ENCODE assay signal across 21 cellular contexts in genomic region chr3:84165278-84165677, GRCh38.
DNase-seq lines count a peak whose midpoint lies in the region; ATAC-seq and TF ChIP-seq lines count a peak whose summit lies in the region.
"Had no signal": no experiment of that assay in that cellular context is flagged by ENCODE, and none has a peak within 500 bp of the region (broad histone marks: within the 10 kb centered on the region; RNA-seq: fewer than 3 reads in every experiment).

No MANE protein-coding gene starts in this region.

- in situ Hi-C loops in astrocyte of the spinal cord (cut with HindIII; ENCODE audit: low sequenced_read_pairs), result no loop called here

- peaks cover 20% of the 10 kb centered on the region for H3K9me3 Mint-ChIP-seq in activated CD4-positive, alpha-beta T cell treated with anti-CD3 and anti-CD28 coated beads, Interleukin-2, amount 10 ng/mL, durations not matched to agents 7 days and 5 days
- peaks cover 29% of the 10 kb centered on the region for H3K9me3 Mint-ChIP-seq in natural killer cell treated with Interleukin-12 subunit alpha and Interleukin-12 subunit beta and Interleukin-15 and Interleukin-18, amount 100 ng/mL, for 72 hours

- no peak overlapping the region for H3K4me3 Mint-ChIP-seq in activated CD4-positive, alpha-beta T cell treated with anti-CD3 and anti-CD28 coated beads, Interleukin-2, amount 10 ng/mL, durations not matched to agents 7 days and 5 days
- H3K4me3 Mint-ChIP-seq in natural killer cell treated with Interleukin-12 subunit alpha and Interleukin-12 subunit beta and Interleukin-15 and Interleukin-18, amount 100 ng/mL, for 72 hours, result no peak overlapping the region
- H3K4me3 Mint-ChIP-seq: CD4-positive, CD25-positive, alpha-beta regulatory T cell; IgD-negative memory B cell had no signal

- H3K36me3 Mint-ChIP-seq in activated CD4-positive, alpha-beta T cell treated with anti-CD3 and anti-CD28 coated beads, Interleukin-2, amount 10 ng/mL, durations not matched to agents 7 days and 5 days (ENCODE audit: low read depth), result no peaks in the 10 kb centered on the region
- peaks cover 5% of the 10 kb centered on the region for H3K36me3 Mint-ChIP-seq in natural killer cell treated with Interleukin-12 subunit alpha and Interleukin-12 subunit beta and Interleukin-15 and Interleukin-18, amount 100 ng/mL, for 72 hours
- H3K36me3 Mint-ChIP-seq: CD4-positive, CD25-positive, alpha-beta regulatory T cell; IgD-negative memory B cell had no signal

- H3K4me1 Mint-ChIP-seq in activated CD4-positive, alpha-beta T cell treated with anti-CD3 and anti-CD28 coated beads, Interleukin-2, amount 10 ng/mL, durations not matched to agents 7 days and 5 days, result no peaks in the 10 kb centered on the region
- no peaks in the 10 kb centered on the region for H3K4me1 Mint-ChIP-seq in natural killer cell treated with Interleukin-12 subunit alpha and Interleukin-12 subunit beta and Interleukin-15 and Interleukin-18, amount 100 ng/mL, for 72 hours (ENCODE audit: low read depth in 2 of 2)
- H3K4me1 Mint-ChIP-seq: CD4-positive, CD25-positive, alpha-beta regulatory T cell; IgD-negative memory B cell had no signal

- TF ChIP-seq CTCF in astrocyte of the spinal cord (IDR thresholded peaks at IDR 0.05; ENCODE audit: low read depth, low read length), result no peak

- H3K27me3 Mint-ChIP-seq in activated CD4-positive, alpha-beta T cell treated with anti-CD3 and anti-CD28 coated beads, Interleukin-2, amount 10 ng/mL, durations not matched to agents 7 days and 5 days, result no peaks in the 10 kb centered on the region
- H3K27me3 Mint-ChIP-seq in natural killer cell treated with Interleukin-12 subunit alpha and Interleukin-12 subunit beta and Interleukin-15 and Interleukin-18, amount 100 ng/mL, for 72 hours, result no peaks in the 10 kb centered on the region
- H3K27me3 Mint-ChIP-seq: CD4-positive, CD25-positive, alpha-beta regulatory T cell; IgD-negative memory B cell had no signal

- H3K4me3 ChIP-seq in astrocyte of the spinal cord (ENCODE audit: low read depth, low read length), result no peak overlapping the region
- H3K4me3 ChIP-seq: BLaER1, GM23248, Peyer's patch had no signal

- DNase-seq in A172 (ENCODE audit: low spot score) (peak; percentile 10), HT1080 (ENCODE audit: low read depth) (peak; percentile 3), astrocyte of the spinal cord (ENCODE audit: low read depth, low spot score) (peak; percentile 24), iris pigment epithelial cell (ENCODE audit: low read depth) (peak; percentile 5), HPDE6-E6E7 (ENCODE audit: extremely low spot score) (no peak)
- no peak for DNase-seq in activated CD4-positive, alpha-beta T cell treated with anti-CD3 and anti-CD28 coated beads, Interleukin-2, amount 10 ng/mL, durations not matched to agents 7 days and 5 days
- no peak for DNase-seq in natural killer cell treated with Interleukin-12 subunit alpha and Interleukin-12 subunit beta and Interleukin-15 and Interleukin-18, amount 100 ng/mL, for 72 hours (ENCODE audit: low spot score)
- DNase-seq: 8988T; CD4-positive, CD25-positive, alpha-beta regulatory T cell; GM23248; H7; NCI-H1092; NCI-H1417 treated with DMSO at 0.1 percent for 48 hours; NCI-H1694 treated with DMSO at 0.1 percent for 48 hours; NCI-H2081; NCI-H2227 treated with DMSO at 0.1 percent for 48 hours; NCI-H526 treated with DMSO at 0.1 percent for 48 hours; Peyer's patch; SK-N-SH had no signal

- no peak overlapping the region for H3K27ac Mint-ChIP-seq in activated CD4-positive, alpha-beta T cell treated with anti-CD3 and anti-CD28 coated beads, Interleukin-2, amount 10 ng/mL, durations not matched to agents 7 days and 5 days
- no peak overlapping the region for H3K27ac Mint-ChIP-seq in natural killer cell treated with Interleukin-12 subunit alpha and Interleukin-12 subunit beta and Interleukin-15 and Interleukin-18, amount 100 ng/mL, for 72 hours
- H3K27ac Mint-ChIP-seq: CD4-positive, CD25-positive, alpha-beta regulatory T cell; IgD-negative memory B cell had no signal

- POLR2A ChIA-PET in activated CD4-positive, alpha-beta T cell treated with anti-CD3 and anti-CD28 coated beads, Interleukin-2, amount 10 ng/mL, durations not matched to agents 7 days and 5 days (lab: Charles Lee), result no interaction called here

- no peak for ATAC-seq in natural killer cell treated with Interleukin-12 subunit alpha and Interleukin-12 subunit beta and Interleukin-15 and Interleukin-18, amount 100 ng/mL, for 72 hours

- CTCF ChIA-PET in activated CD4-positive, alpha-beta T cell treated with anti-CD3 and anti-CD28 coated beads, Interleukin-2, amount 10 ng/mL, durations not matched to agents 7 days and 5 days (lab: Charles Lee), result no interaction called here

Comparison
In these comparisons a context has a peak if more than half of its experiments do, and no peak if none do; other contexts are left out.
1. DNase-seq: peak in A172 (single experiment), HT1080 (single experiment), astrocyte of the spinal cord (single experiment) and iris pigment epithelial cell (single experiment); none in HPDE6-E6E7 (single experiment), activated CD4-positive, alpha-beta T cell treated with anti-CD3 and anti-CD28 coated beads, Interleukin-2, amount 10 ng/mL, durations not matched to agents 7 days and 5 days (single experiment) and natural killer cell treated with Interleukin-12 subunit alpha and Interleukin-12 subunit beta and Interleukin-15 and Interleukin-18, amount 100 ng/mL, for 72 hours (single experiment).